In the genomic region with DNA sequence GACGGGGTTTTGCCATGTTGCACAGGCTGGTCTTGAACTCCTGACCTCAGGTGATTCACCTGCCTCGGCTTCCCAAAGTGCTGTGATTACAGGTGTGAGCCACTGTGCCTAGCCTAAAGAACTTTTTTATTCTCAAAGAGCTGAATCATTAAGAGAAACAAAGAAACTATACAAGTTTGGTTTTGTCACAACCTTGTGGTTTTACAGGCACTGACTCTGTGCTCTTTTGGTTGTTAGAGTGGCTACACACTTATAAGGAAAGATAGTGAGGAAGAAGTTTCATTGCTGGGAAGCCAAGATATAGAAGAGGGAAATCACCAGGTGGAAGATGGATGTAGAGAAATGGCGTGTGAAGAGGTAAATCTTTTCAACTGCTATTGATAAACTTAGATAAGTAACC, we compare ENCODE assay signal across 16 cellular contexts. TPM values are rescaled to one million over a fixed set of nuclear protein-coding genes. Genes with fewer than 3 reads are reported as not detected.
DNase-seq lines count a peak whose midpoint lies in the region; ATAC-seq, FAIRE-seq and TF ChIP-seq lines count a peak whose summit lies in the region.
"Had no signal": no experiment of that assay in that cellular context is flagged by ENCODE, and none has a peak within 500 bp of the region (broad histone marks: within the 10 kb centered on the region; RNA-seq: fewer than 3 reads in every experiment).

No MANE protein-coding gene starts in this region.

- RAD21 ChIA-PET in GM12878 (lab: Charles Lee; ENCODE audit: unreplicated experiment) = no interaction called here

- no peak for TF ChIP-seq EP300 in GM12878 (IDR thresholded peaks at IDR 0.05; ENCODE audit: borderline replicate concordance in 1 of 2, control insufficient read depth in 1 of 2, low read depth in 2 of 2, low read length in 2 of 2)

- CTCF ChIA-PET in activated naive CD4-positive, alpha-beta T cell treated with anti-CD3 and anti-CD28 coated beads, Interleukin-2, amount 10 ng/mL, durations not matched to agents 7 days and 5 days (lab: Charles Lee) = no interaction called here
- CTCF ChIA-PET in GM12878 (lab: Yijun Ruan, JAX) = no interaction called here

- FAIRE-seq in GM12878 (lab: Jason Lieb, UNC) (no peak), GM12892 (lab: Jason Lieb, UNC) (no peak)
- FAIRE-seq: A204.1, GM12891 had no signal

- H3K27ac Mint-ChIP-seq in activated naive CD4-positive, alpha-beta T cell treated with anti-CD3 and anti-CD28 coated beads, Interleukin-2, amount 50 U/mL, for 72 hours = peak overlapping the region in 1 of 2 donors; percentile 44
- no peak overlapping the region for H3K27ac Mint-ChIP-seq in activated naive CD4-positive, alpha-beta T cell treated with anti-CD3 and anti-CD28 coated beads, Interleukin-2, amount 10 ng/mL, durations not matched to agents 7 days and 5 days
- H3K27ac Mint-ChIP-seq: B cell; CD4-positive, alpha-beta T cell; GM23338 had no signal

- no peak overlapping the region for H2AFZ ChIP-seq in GM12878 (ENCODE audit: control insufficient read depth, low read depth, low read length)
- H2AFZ ChIP-seq: GM23338 had no signal

- no peaks in the 10 kb centered on the region for H3K9me3 Mint-ChIP-seq in activated naive CD4-positive, alpha-beta T cell treated with anti-CD3 and anti-CD28 coated beads, Interleukin-2, amount 50 U/mL, for 72 hours
- H3K9me3 Mint-ChIP-seq in activated naive CD4-positive, alpha-beta T cell treated with anti-CD3 and anti-CD28 coated beads, Interleukin-2, amount 10 ng/mL, durations not matched to agents 7 days and 5 days = no peaks in the 10 kb centered on the region
- H3K9me3 Mint-ChIP-seq: CD4-positive, alpha-beta T cell; GM23338 had no signal

- H3K36me3 Mint-ChIP-seq in activated naive CD4-positive, alpha-beta T cell treated with anti-CD3 and anti-CD28 coated beads, Interleukin-2, amount 50 U/mL, for 72 hours = peaks cover 6 to 10% of the 10 kb centered on the region in 2 donors
- peaks cover 29% of the 10 kb centered on the region for H3K36me3 Mint-ChIP-seq in activated naive CD4-positive, alpha-beta T cell treated with anti-CD3 and anti-CD28 coated beads, Interleukin-2, amount 10 ng/mL, durations not matched to agents 7 days and 5 days

- POLR2A ChIA-PET in GM12878 (lab: Charles Lee) = no interaction called here

- peaks cover 7% of the 10 kb centered on the region for H3K4me1 Mint-ChIP-seq in activated naive CD4-positive, alpha-beta T cell treated with anti-CD3 and anti-CD28 coated beads, Interleukin-2, amount 10 ng/mL, durations not matched to agents 7 days and 5 days
- H3K4me1 Mint-ChIP-seq: GM23338 had no signal

- no peaks in the 10 kb centered on the region for H3K27me3 ChIP-seq in GM12878 (replicated peaks in 1 of 2; ENCODE audit: control insufficient read depth in 2 of 2, insufficient read depth in 2 of 2, low read length in 1 of 2)

- SMC1A ChIA-PET in GM12878 (lab: Charles Lee; ENCODE audit: uncharacterized antibody, unreplicated experiment) = interaction anchor here (1.2 kb wide), 1 partner anchor 56 kb away, joined by 3 read pairs; no protein-coding TSS in a partner anchor

- TF ChIP-seq RAD21 in GM12878 (IDR thresholded peaks at IDR 0.05; ENCODE audit: insufficient read depth, low read depth, low read length) = no peak

- no peaks in the 10 kb centered on the region; the same call in 1 of the 2 replicates for H3K4me1 ChIP-seq in GM12878 (ENCODE audit: control insufficient read depth, insufficient read depth, low read length)

- peaks cover 6 to 25% of the 10 kb centered on the region in 2 experiments for H3K36me3 ChIP-seq in GM12878 (ENCODE audit: control insufficient read depth in 2 of 2, insufficient read depth in 2 of 2, low read length in 1 of 2)

- no peak for DNase-seq in activated naive CD4-positive, alpha-beta T cell treated with anti-CD3 and anti-CD28 coated beads, Interleukin-2, amount 50 U/mL, for 72 hours (ENCODE audit: low spot score in 2 of 2)
- no peak for DNase-seq in activated naive CD4-positive, alpha-beta T cell treated with anti-CD3 and anti-CD28 coated beads, Interleukin-2, amount 10 ng/mL, durations not matched to agents 7 days and 5 days
- DNase-seq in GM12878 (ENCODE audit: low read depth, low spot score) (no peak), kidney tubule cell (ENCODE audit: low spot score) (peak; percentile 47), GM12892 (ENCODE audit: insufficient read length) (no peak), left cardiac atrium (no peak)
- DNase-seq in stimulated activated naive CD4-positive, alpha-beta T cell (lab: John Stamatoyannopoulos, UW) = no peak
- DNase-seq: C1 segment of cervical spinal cord; CD4-positive, alpha-beta T cell; DMS79; H7 had no signal

- 96% methylated on average over 3 of the region's 3 CpGs for WGBS in GM12878 (ENCODE audit: insufficient coverage, insufficient replicate concordance, low lambda C conversion rate, missing lambda C conversion rate)

- H3K4me3 ChIP-seq in GM12878 = no peak overlapping the region
- H3K4me3 ChIP-seq: GM23338 had no signal

- intact Hi-C loops in GM12878 (cut with micrococcal nuclease; ENCODE audit: unreplicated experiment) = no loop called here
- intact Hi-C loops in left cardiac atrium (cut with DNase I) = no loop called here

- H4K20me1 ChIP-seq in GM12878 (ENCODE audit: control insufficient read depth, insufficient read depth) = no peaks in the 10 kb centered on the region

- no peaks in the 10 kb centered on the region for H3K9me3 ChIP-seq in GM12878 (replicated peaks; ENCODE audit: control insufficient read depth, insufficient read depth, low read length)

- H3K9ac ChIP-seq in GM12878 (ENCODE audit: control insufficient read depth, insufficient read depth, low read length) = no peak overlapping the region

- in situ Hi-C loops in GM12878 (cut with MboI) = no loop called here

- TF ChIP-seq POLR2A in GM12878 (IDR thresholded peaks at IDR 0.05; ENCODE audit: low read depth, low read length) = no peak
- no peak for TF ChIP-seq POLR2A in GM12892 (IDR thresholded peaks at IDR 0.05; ENCODE audit: low read depth, low read length)

- H3K79me2 ChIP-seq in GM12878 (ENCODE audit: control insufficient read depth, insufficient read depth, low read length) = no peaks in the 10 kb centered on the region

- no peak overlapping the region for H3K27ac ChIP-seq in GM12878 (ENCODE audit: control insufficient read depth, insufficient read depth)
- H3K27ac ChIP-seq: HL-60 had no signal

- no peak overlapping the region for H3K4me2 ChIP-seq in GM12878 (ENCODE audit: control insufficient read depth, insufficient read depth)
- H3K4me2 ChIP-seq: GM23338 had no signal

- no peak overlapping the region for H3K4me3 Mint-ChIP-seq in activated naive CD4-positive, alpha-beta T cell treated with anti-CD3 and anti-CD28 coated beads, Interleukin-2, amount 10 ng/mL, durations not matched to agents 7 days and 5 days
- H3K4me3 Mint-ChIP-seq: B cell; CD4-positive, alpha-beta T cell; GM23338 had no signal

- BruUV-seq in GM12878 (replicated peaks; lab: Mats Ljungman, UMichigan) = no TSS peak

- peak; percentile 46 to 82 for ATAC-seq in activated naive CD4-positive, alpha-beta T cell treated with anti-CD3 and anti-CD28 coated beads, Interleukin-2, amount 50 U/mL, for 72 hours
- ATAC-seq in GM12878 = no peak
- no peak for ATAC-seq in left cardiac atrium
- ATAC-seq: GM23338 had no signal

- no peaks in the 10 kb centered on the region for H3K27me3 Mint-ChIP-seq in activated naive CD4-positive, alpha-beta T cell treated with anti-CD3 and anti-CD28 coated beads, Interleukin-2, amount 10 ng/mL, durations not matched to agents 7 days and 5 days
- H3K27me3 Mint-ChIP-seq: B cell; CD4-positive, alpha-beta T cell had no signal

- TF ChIP-seq CTCF in GM12878 (IDR thresholded peaks at IDR 0.05 in 2 of 3, conservative IDR thresholded peaks at IDR 0.05 in 1 of 3; ENCODE audit: control insufficient read depth in 2 of 3, extremely low read depth in 1 of 3, insufficient read depth in 1 of 3, low read depth in 3 of 3, low read length in 3 of 3) = no peak

RNA-seq across cellular contexts. Expression of a gene that starts 10.1 kb away (rescaled TPM):
- total RNA-seq in activated naive CD4-positive, alpha-beta T cell treated with anti-CD3 and anti-CD28 coated beads, Interleukin-2, amount 50 U/mL, for 72 hours = 1 to 10 TPM in 1 of 2 donors, under 1 TPM in 1; 0.27 to 1.0 TPM
- total RNA-seq in GM12878 (2013; cell fraction: nucleolus; rRNA removed) = 0.44 and 0.86 TPM in 2 replicates
- total RNA-seq in GM12878 (2014; rRNA removed) = 0.05 and 0.06 TPM in 2 replicates
- 0.04 and 0.09 TPM in 2 replicates for total RNA-seq in GM12878 (2014; rRNA removed; fragmentation: Illumina TruSeq; extraction: Trizol)
- total RNA-seq in GM12878 (2021) = 0.18 and 0.53 TPM in 2 replicates
- not detected for polyA plus RNA-seq in GM12878 (2011; ENCODE audit: low read depth)
- 0.01 and 0.06 TPM in 2 replicates for polyA plus RNA-seq in GM12878 (2011; rRNA removed)
- polyA plus RNA-seq in GM12878 (2011; cell fraction: cytosol; rRNA removed) = 0.03 TPM in 2 replicates
- polyA plus RNA-seq in GM12878 (2011; cell fraction: nucleus; rRNA removed) = 0.15 and 0.16 TPM in 2 replicates
- polyA plus RNA-seq in GM12878 (2012) = 0.03 and 0.10 TPM in 2 replicates
- polyA plus RNA-seq in GM12878 (2014; fragmentation: Illumina TruSeq; extraction: Trizol) = 0.03 and 0.06 TPM in 2 replicates
- under 1 TPM; 0.04 to 0.05 TPM for polyA plus RNA-seq in GM12878 (2014; fragmentation: Nextera tagmentation; extraction: Ambion mirVana)
- polyA plus RNA-seq in GM12878 (2014; rRNA removed) = 0.05 and 0.10 TPM in 2 replicates
- polyA plus RNA-seq in GM12878 (2016; fragmentation: Nextera tagmentation; extraction: Ambion mirVana) = under 1 TPM; 0.05 to 0.32 TPM
- polyA minus RNA-seq in GM12878 (2011; rRNA and poly(A)+ RNA removed) = 0.10 TPM in 1 of 2 replicates, not detected in the other
- polyA minus RNA-seq in GM12878 (2011; cell fraction: cytosol; rRNA and poly(A)+ RNA removed) = not detected in 2 replicates
- 0.12 and 0.19 TPM in 2 replicates for polyA minus RNA-seq in GM12878 (2011; cell fraction: nucleus; rRNA and poly(A)+ RNA removed)
- polyA plus RNA-seq in GM12892 (2012; ENCODE audit: missing spikeins) = 0.08 TPM
- under 1 TPM; 0.03 to 0.29 TPM for total RNA-seq in left cardiac atrium

RNA-seq across cellular contexts. Expression of a gene that starts 39.9 kb away (rescaled TPM):
- total RNA-seq in activated naive CD4-positive, alpha-beta T cell treated with anti-CD3 and anti-CD28 coated beads, Interleukin-2, amount 50 U/mL, for 72 hours = 100 to 1,000 TPM in 1 of 2 donors, 10 to 100 TPM in 1; 64.5 to 128 TPM
- 151 and 172 TPM in 2 replicates for total RNA-seq in GM12878 (2013; cell fraction: nucleolus; rRNA removed)
- 51.1 and 53.8 TPM in 2 replicates for total RNA-seq in GM12878 (2014; rRNA removed)
- 28.3 and 28.9 TPM in 2 replicates for total RNA-seq in GM12878 (2014; rRNA removed; fragmentation: Illumina TruSeq; extraction: Trizol)
- total RNA-seq in GM12878 (2021) = 50.3 and 52.3 TPM in 2 replicates
- polyA plus RNA-seq in GM12878 (2011; ENCODE audit: low read depth) = 9.5 TPM
- 47.9 and 49.6 TPM in 2 replicates for polyA plus RNA-seq in GM12878 (2011; rRNA removed)
- 29.6 and 34.3 TPM in 2 replicates for polyA plus RNA-seq in GM12878 (2011; cell fraction: cytosol; rRNA removed)
- 48.8 and 49.0 TPM in 2 replicates for polyA plus RNA-seq in GM12878 (2011; cell fraction: nucleus; rRNA removed)
- polyA plus RNA-seq in GM12878 (2012) = 16.5 and 19.2 TPM in 2 replicates
- polyA plus RNA-seq in GM12878 (2014; fragmentation: Illumina TruSeq; extraction: Trizol) = 32.3 and 41.0 TPM in 2 replicates
- polyA plus RNA-seq in GM12878 (2014; fragmentation: Nextera tagmentation; extraction: Ambion mirVana) = 10 to 100 TPM in 1 of 2 experiments, 1 to 10 TPM in 1; 9.2 to 17.7 TPM
- polyA plus RNA-seq in GM12878 (2014; rRNA removed) = 35.0 and 41.4 TPM in 2 replicates
- polyA plus RNA-seq in GM12878 (2016; fragmentation: Nextera tagmentation; extraction: Ambion mirVana) = 10 to 100 TPM; 36.7 to 39.9 TPM
- 69.7 and 75.3 TPM in 2 replicates for polyA minus RNA-seq in GM12878 (2011; rRNA and poly(A)+ RNA removed)
- 17.8 and 21.3 TPM in 2 replicates for polyA minus RNA-seq in GM12878 (2011; cell fraction: cytosol; rRNA and poly(A)+ RNA removed)
- polyA minus RNA-seq in GM12878 (2011; cell fraction: nucleus; rRNA and poly(A)+ RNA removed) = 24.5 and 34.2 TPM in 2 replicates
- 24.7 TPM for polyA plus RNA-seq in GM12892 (2012; ENCODE audit: missing spikeins)
- 10 to 100 TPM; 14.6 to 20.5 TPM for total RNA-seq in left cardiac atrium

Comparison
In these comparisons a context has a peak if more than half of its experiments do, and no peak if none do; other contexts are left out.
1. ATAC-seq: peak in activated naive CD4-positive, alpha-beta T cell treated with anti-CD3 and anti-CD28 coated beads, Interleukin-2, amount 50 U/mL, for 72 hours (2 of 2); none in GM12878 (single experiment) and left cardiac atrium (0 of 2).